8 cellular contexts compared by ENCODE assay signal in genomic region chr4:183444149-183444952, GRCh38. TPM values are rescaled to one million over a fixed set of nuclear protein-coding genes. Genes with fewer than 3 reads are reported as not detected.
DNase-seq lines count a peak whose midpoint lies in the region; ATAC-seq and TF ChIP-seq lines count a peak whose summit lies in the region.

Gene CDKN2AIP, plus strand, starts transcription at chr4:183444636. Its CDS starts 162 bp downstream, at chr4:183444798.

- H3K9me3 ChIP-seq in DOHH2 (ENCODE audit: control insufficient read depth, insufficient read depth, low read length) (no peaks in the 10 kb centered on the region), KOPT-K1 (ENCODE audit: insufficient read depth, low read length, poor library complexity, severe bottlenecking) (no peaks in the 10 kb centered on the region), Peyer's patch (no peaks in the 10 kb centered on the region), muscle layer of duodenum (ENCODE audit: control insufficient read depth in 1 of 2, low read length in 2 of 2) (no peaks in the 10 kb centered on the region)

- ATAC-seq in GM21825 (IDR thresholded peaks at IDR 0.05; ENCODE audit: unreplicated experiment) (peak; percentile 87), esophagus mucosa (peak; percentile 96)

- DNase-seq in Peyer's patch = peak; percentile 91 to 97 (median 96)
- DNase-seq in activated T-cell treated with anti-CD3 and anti-CD28 coated beads, Interleukin-2, amount 50 U/mL, for 48 hours = peak; percentile 94 to 97
- DNase-seq in stimulated activated CD8-positive, alpha-beta memory T cell treated with anti-CD3 and anti-CD28 coated beads, Interleukin-7, amount 100 ng/mL, for 4 hours (ENCODE audit: low read depth in 2 of 2) = peak; percentile 81 to 92

- peak; percentile 97 to 98 for TF ChIP-seq POLR2A in Peyer's patch (IDR thresholded peaks at IDR 0.05)

- H3K4me2 ChIP-seq in DOHH2 (ENCODE audit: low read length) = peak within 1 kb of the TSS; percentile 72

- H3K27ac ChIP-seq in DOHH2 (ENCODE audit: low read depth, low read length) = peak within 1 kb of the TSS; percentile 89
- peak within 1 kb of the TSS; percentile 96 for H3K27ac ChIP-seq in KOPT-K1 (ENCODE audit: low read depth, low read length, poor library complexity, severe bottlenecking)
- peak within 1 kb of the TSS; percentile 94 to 99 (median 97) for H3K27ac ChIP-seq in Peyer's patch
- peak within 1 kb of the TSS; percentile 99 for H3K27ac ChIP-seq in muscle layer of duodenum (ENCODE audit: low read length)

- H3K79me2 ChIP-seq in DOHH2 (ENCODE audit: control insufficient read depth, low read length) = peaks cover 56% of the 10 kb centered on the region

- peaks cover 14% of the 10 kb centered on the region for H3F3A ChIP-seq in DOHH2 (ENCODE audit: control insufficient read depth, insufficient read depth)

- H4K20me1 ChIP-seq in DOHH2 (ENCODE audit: control insufficient read depth, insufficient read depth, low read depth, low read length) = peaks cover 29% of the 10 kb centered on the region

- H3K4me1 ChIP-seq in DOHH2 (ENCODE audit: control insufficient read depth, low read length) (peaks cover 34% of the 10 kb centered on the region), Peyer's patch (peaks cover 0 to 31% (median 14%) of the 10 kb centered on the region in 4 donors), muscle layer of duodenum (ENCODE audit: control insufficient read depth in 1 of 2, insufficient read depth in 2 of 2, low read length in 2 of 2) (peaks cover 14 to 41% of the 10 kb centered on the region in 2 donors)

- peaks cover 47% of the 10 kb centered on the region for H3K36me3 ChIP-seq in DOHH2 (ENCODE audit: control insufficient read depth, low read length)
- peaks cover 36% of the 10 kb centered on the region for H3K36me3 ChIP-seq in KOPT-K1 (ENCODE audit: insufficient read depth, low read length)
- peaks cover 0 to 36% (median 0%) of the 10 kb centered on the region in 3 donors for H3K36me3 ChIP-seq in Peyer's patch
- peaks cover 25 to 30% of the 10 kb centered on the region in 2 donors for H3K36me3 ChIP-seq in muscle layer of duodenum (ENCODE audit: control insufficient read depth in 1 of 2, insufficient read depth in 2 of 2, low read length in 2 of 2)

- H3K27me3 ChIP-seq in DOHH2 (ENCODE audit: control insufficient read depth, low read length) (no peaks in the 10 kb centered on the region; the same call in 1 of the 2 replicates), Peyer's patch (no peaks in the 10 kb centered on the region), muscle layer of duodenum (ENCODE audit: low read depth, low read length) (no peaks in the 10 kb centered on the region)

- TF ChIP-seq CTCF in DOHH2 (IDR thresholded peaks at IDR 0.05; ENCODE audit: low read depth, low read length, poor library complexity, severe bottlenecking) (peak; percentile 28), Peyer's patch (IDR thresholded peaks at IDR 0.05) (peak in 1 of 6 experiments; percentile 19)

- no peaks in the 10 kb centered on the region for H3K9me2 ChIP-seq in DOHH2 (replicated peaks; ENCODE audit: control insufficient read depth, low read length)

- H3K4me3 ChIP-seq in DOHH2 (ENCODE audit: low read length) (peak within 1 kb of the TSS; percentile 96), Peyer's patch (peak within 1 kb of the TSS; percentile 71 to 99 (median 80)), muscle layer of duodenum (ENCODE audit: low read depth in 1 of 2, low read length in 2 of 2) (peak within 1 kb of the TSS; percentile 89 to 99)

RNA-seq across cellular contexts. Expression of gene CDKN2AIP, which starts in this region (rescaled TPM):
- 10 to 100 TPM; 17.9 to 25.2 (median 19.9) TPM for total RNA-seq in Peyer's patch
- total RNA-seq in esophagus mucosa = 17.8 TPM

Comparison
In these comparisons a context has a peak if more than half of its experiments do, and no peak if none do; other contexts are left out.
1. Peak in every context shown above with its lines: DNase-seq, ATAC-seq, H3K4me3 ChIP-seq and H3K27ac ChIP-seq.